ENCODE assay signal across 11 cellular contexts in genomic region chr6:159203304-159204005, GRCh38. TPM values are rescaled to one million over a fixed set of nuclear protein-coding genes. Genes with fewer than 3 reads are reported as not detected.
DNase-seq lines count a peak whose midpoint lies in the region; ATAC-seq and TF ChIP-seq lines count a peak whose summit lies in the region.
"Had no signal": no experiment of that assay in that cellular context is flagged by ENCODE, and none has a peak within 500 bp of the region (broad histone marks: within the 10 kb centered on the region; RNA-seq: fewer than 3 reads in every experiment).

No MANE protein-coding gene starts in this region.

- H3K27ac ChIP-seq in GM23248 (peak overlapping the region; percentile 82), smooth muscle cell (ENCODE audit: low read depth) (no peak overlapping the region)

- H3K27me3 ChIP-seq in GM23248 (replicated peaks; ENCODE audit: insufficient read depth) (no peaks in the 10 kb centered on the region), smooth muscle cell (ENCODE audit: low read depth) (no peaks in the 10 kb centered on the region)

- H3K9me2 ChIP-seq in GM23248 (ENCODE audit: insufficient read depth) = no peaks in the 10 kb centered on the region

- in situ Hi-C loops in GM23248 (cut with MboI) = no loop called here

- peaks cover 30% of the 10 kb centered on the region for H3K4me1 ChIP-seq in GM23248 (ENCODE audit: insufficient read depth)
- no peaks in the 10 kb centered on the region for H3K4me1 ChIP-seq in smooth muscle cell (ENCODE audit: low read depth)

- TF ChIP-seq CTCF in fibroblast of villous mesenchyme (IDR thresholded peaks at IDR 0.05; ENCODE audit: insufficient read depth, low read depth, low read length) (no peak), smooth muscle cell (IDR thresholded peaks at IDR 0.05; ENCODE audit: borderline replicate concordance, insufficient read depth, poor library complexity, severe bottlenecking) (no peak)

- H2AFZ ChIP-seq in GM23248 (peak overlapping the region; percentile 49), smooth muscle cell (ENCODE audit: low read depth) (peak overlapping the region; percentile 67)

- H3F3A ChIP-seq in GM23248 (ENCODE audit: insufficient read depth) = peaks cover 33% of the 10 kb centered on the region
- H3F3A ChIP-seq in smooth muscle cell (ENCODE audit: low read depth) = no peaks in the 10 kb centered on the region

- no peaks in the 10 kb centered on the region for H3K79me2 ChIP-seq in GM23248 (ENCODE audit: insufficient read depth)
- H3K79me2 ChIP-seq in smooth muscle cell (ENCODE audit: low read depth) = no peaks in the 10 kb centered on the region

- H3K4me3 ChIP-seq in GM23248 (0 out of 2 replicates have a peak overlapping the region, but pooled peaks have one; percentile 18), fibroblast of villous mesenchyme (ENCODE audit: low read depth, low read length) (no peak overlapping the region), smooth muscle cell (no peak overlapping the region)

- H3K9ac ChIP-seq in GM23248 = peak overlapping the region; percentile 51
- H3K9ac ChIP-seq in smooth muscle cell (ENCODE audit: low read depth) = no peak overlapping the region

- DNase-seq in GM23248 = peak; percentile 98
- DNase-seq in fibroblast of villous mesenchyme (ENCODE audit: low read depth) = peak; percentile 75
- DNase-seq in smooth muscle cell (lab: John Stamatoyannopoulos, UW; ENCODE audit: unreplicated experiment) = no peak
- no peak for DNase-seq in SIG-M5 treated with dmso at 0.1 percent for 504 hours (lab: John Stamatoyannopoulos, UW; ENCODE audit: unreplicated experiment)
- no peak for DNase-seq in NCI-H69 (lab: John Stamatoyannopoulos, UW)
- no peak for DNase-seq in germinal center (ENCODE audit: low spot score)
- DNase-seq: NCI-H1105; stimulated activated CD4-positive, alpha-beta T cell treated with anti-CD3 and anti-CD28 coated beads, Interleukin-12 subunit alpha, Interleukin-12 subunit beta, amount 100 ng/mL, for 4 hours had no signal

- ATAC-seq in SK-N-SH treated with all-trans-retinoic acid at 6 μM for 48 hours = peak; percentile 47; the same call in 2 of the 3 replicates
- ATAC-seq in GM18520 (IDR thresholded peaks at IDR 0.05; ENCODE audit: unreplicated experiment) = no peak

- H3K9me3 ChIP-seq in GM23248 (ENCODE audit: low read depth) = no peaks in the 10 kb centered on the region
- no peaks in the 10 kb centered on the region for H3K9me3 ChIP-seq in smooth muscle cell (replicated peaks; ENCODE audit: low read depth)

- H4K20me1 ChIP-seq in GM23248 (ENCODE audit: insufficient read depth) (no peaks in the 10 kb centered on the region), smooth muscle cell (ENCODE audit: low read depth) (no peaks in the 10 kb centered on the region)

- 1 to 3% methylated on average over 9 of the region's 9 CpGs for WGBS in GM23248 (ENCODE audit: low coverage in 1 of 2, low lambda C conversion rate in 2 of 2, missing lambda C conversion rate in 2 of 2), 2 experiments
- WGBS in smooth muscle cell (ENCODE audit: low lambda C conversion rate) = 46% methylated on average over 9 of the region's 9 CpGs

- H3K4me2 ChIP-seq in GM23248 (ENCODE audit: unreplicated experiment) (peak overlapping the region; percentile 72), smooth muscle cell (no peak overlapping the region)

- no peaks in the 10 kb centered on the region for H3K36me3 ChIP-seq in GM23248 (ENCODE audit: low read depth)
- H3K36me3 ChIP-seq in smooth muscle cell (ENCODE audit: low read depth) = no peaks in the 10 kb centered on the region

TF ChIP-seq in SK-N-SH treated with all-trans-retinoic acid at 6 μM for 48 hours, 23 proteins besides CTCF, POLR2A, EP300 and RAD21:
- TF ChIP-seq ZNF8 (CRISPR knock-in tag; IDR thresholded peaks at IDR 0.05) (no peak), ZC3H10 (CRISPR knock-in tag; IDR thresholded peaks at IDR 0.05) (no peak), SNAI2 (CRISPR knock-in tag; IDR thresholded peaks at IDR 0.05) (no peak), CREB5 (CRISPR knock-in tag; IDR thresholded peaks at IDR 0.05; ENCODE audit: low read depth) (no peak), ARNTL (CRISPR knock-in tag; IDR thresholded peaks at IDR 0.05; ENCODE audit: borderline replicate concordance, low read depth) (no peak), ZNF70 (CRISPR knock-in tag; IDR thresholded peaks at IDR 0.05) (no peak)
- TF ChIP-seq, protein P1, sequence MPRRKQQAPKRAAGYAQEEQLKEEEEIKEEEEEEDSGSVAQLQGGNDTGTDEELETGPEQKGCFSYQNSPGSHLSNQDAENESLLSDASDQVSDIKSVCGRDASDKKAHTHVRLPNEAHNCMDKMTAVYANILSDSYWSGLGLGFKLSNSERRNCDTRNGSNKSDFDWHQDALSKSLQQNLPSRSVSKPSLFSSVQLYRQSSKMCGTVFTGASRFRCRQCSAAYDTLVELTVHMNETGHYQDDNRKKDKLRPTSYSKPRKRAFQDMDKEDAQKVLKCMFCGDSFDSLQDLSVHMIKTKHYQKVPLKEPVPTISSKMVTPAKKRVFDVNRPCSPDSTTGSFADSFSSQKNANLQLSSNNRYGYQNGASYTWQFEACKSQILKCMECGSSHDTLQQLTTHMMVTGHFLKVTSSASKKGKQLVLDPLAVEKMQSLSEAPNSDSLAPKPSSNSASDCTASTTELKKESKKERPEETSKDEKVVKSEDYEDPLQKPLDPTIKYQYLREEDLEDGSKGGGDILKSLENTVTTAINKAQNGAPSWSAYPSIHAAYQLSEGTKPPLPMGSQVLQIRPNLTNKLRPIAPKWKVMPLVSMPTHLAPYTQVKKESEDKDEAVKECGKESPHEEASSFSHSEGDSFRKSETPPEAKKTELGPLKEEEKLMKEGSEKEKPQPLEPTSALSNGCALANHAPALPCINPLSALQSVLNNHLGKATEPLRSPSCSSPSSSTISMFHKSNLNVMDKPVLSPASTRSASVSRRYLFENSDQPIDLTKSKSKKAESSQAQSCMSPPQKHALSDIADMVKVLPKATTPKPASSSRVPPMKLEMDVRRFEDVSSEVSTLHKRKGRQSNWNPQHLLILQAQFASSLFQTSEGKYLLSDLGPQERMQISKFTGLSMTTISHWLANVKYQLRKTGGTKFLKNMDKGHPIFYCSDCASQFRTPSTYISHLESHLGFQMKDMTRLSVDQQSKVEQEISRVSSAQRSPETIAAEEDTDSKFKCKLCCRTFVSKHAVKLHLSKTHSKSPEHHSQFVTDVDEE (CRISPR knock-in tag; IDR thresholded peaks at IDR 0.05) = no peak
TF ChIP-seq in SK-N-SH treated with all-trans-retinoic acid at 6 μM for 48 hours: peak in this region for 0.

RNA-seq across cellular contexts. Expression of gene FNDC1, which starts 34.3 kb away (rescaled TPM):
- 4.8 and 5.2 TPM in 2 replicates for total RNA-seq in GM23248 (2014; rRNA removed; shearing (Covaris generic))
- polyA plus RNA-seq in GM23248 (2016; fragmentation: Nextera tagmentation; extraction: Ambion mirVana) (7.8 and 8.6 TPM in 2 replicates), smooth muscle cell (0.14 and 0.39 TPM in 2 replicates)
- total RNA-seq in fibroblast of villous mesenchyme (under 0.01 TPM in 2 replicates), smooth muscle cell (0.04 TPM in 1 of 2 replicates, not detected in the other)
- total RNA-seq: T-helper 1 cell treated with Interleukin-12 subunit alpha and Interleukin-12 subunit beta and Interleukin-4 antibody, amounts not matched to agents 30 ng/mL and 1 ng/mL, for 36 hours had no signal

Comparison
In these comparisons a context has a peak if more than half of its experiments do, and no peak if none do; other contexts are left out.
1. DNase-seq: peak in GM23248 (single experiment) and fibroblast of villous mesenchyme (single experiment); none in smooth muscle cell (single experiment), SIG-M5 treated with dmso at 0.1 percent for 504 hours (single experiment), NCI-H69 (single experiment) and germinal center (single experiment).